ENCODE assay signal across 8 cellular contexts in genomic region chr10:104329754-104330153, GRCh38. TPM values are rescaled to one million over a fixed set of nuclear protein-coding genes. Genes with fewer than 3 reads are reported as not detected.
A peak's percentile ranks its signal among the peaks of the same experiment; 100 is the strongest.
DNase-seq lines count a peak whose midpoint lies in the region; ATAC-seq and TF ChIP-seq lines count a peak whose summit lies in the region.

No MANE protein-coding gene starts in this region.

- H3K27ac ChIP-seq in BLaER1 treated with 17β-estradiol and CSF1 and Interleukin-3, amounts not matched to agents 10 nM and 100 nM = peak overlapping the region; percentile 60 to 90 (median 84); a peak in 21 of 22 replicates
- peak overlapping the region; percentile 28 for H3K27ac ChIP-seq in duodenal mucosa (ENCODE audit: low read depth, low read length)
- peak overlapping the region; percentile 77 for H3K27ac ChIP-seq in neural cell (ENCODE audit: low read length)

- H3K9me3 ChIP-seq in BLaER1 treated with 17β-estradiol and CSF1 and Interleukin-3, amounts not matched to agents 10 nM and 100 nM (replicated peaks in 1 of 11) = no peaks in the 10 kb centered on the region
- H3K9me3 ChIP-seq in duodenal mucosa (ENCODE audit: control insufficient read depth in 1 of 2, low read length in 2 of 2) = no peaks in the 10 kb centered on the region
- no peaks in the 10 kb centered on the region for H3K9me3 ChIP-seq in neural cell (ENCODE audit: low read length)
- H3K9me3 ChIP-seq in mucosa of descending colon = no peaks in the 10 kb centered on the region

- intact Hi-C loops in mucosa of descending colon (cut with DNase I, micrococcal nuclease) = no loop called here

- H3K79me2 ChIP-seq in neural cell (replicated peaks; ENCODE audit: insufficient read depth, low read length) = peaks cover 19% of the 10 kb centered on the region

- ATAC-seq in mucosa of descending colon = no peak
- no peak for ATAC-seq in HG03432 (IDR thresholded peaks at IDR 0.05; ENCODE audit: unreplicated experiment)

- peaks cover 63 to 100% (median 83%) of the 10 kb centered on the region in 11 experiments for H4K20me1 ChIP-seq in BLaER1 treated with 17β-estradiol and CSF1 and Interleukin-3, amounts not matched to agents 10 nM and 100 nM
- no peaks in the 10 kb centered on the region for H4K20me1 ChIP-seq in neural cell (ENCODE audit: insufficient read depth)

- no peaks in the 10 kb centered on the region for H3K9me2 ChIP-seq in neural cell (ENCODE audit: insufficient read depth, low read length)

- H3K4me1 ChIP-seq in BLaER1 treated with 17β-estradiol and CSF1 and Interleukin-3, amounts not matched to agents 10 nM and 100 nM = peaks cover 98 to 100% (median 100%) of the 10 kb centered on the region in 10 experiments
- peaks cover 76 to 80% of the 10 kb centered on the region in 2 donors for H3K4me1 ChIP-seq in duodenal mucosa (ENCODE audit: control insufficient read depth in 1 of 2, insufficient read depth in 2 of 2, low read length in 2 of 2)
- peaks cover 33% of the 10 kb centered on the region for H3K4me1 ChIP-seq in mucosa of descending colon (ENCODE audit: low read depth)

- TF ChIP-seq EP300 in neural cell (conservative IDR thresholded peaks at IDR 0.05; ENCODE audit: poor library complexity, severe bottlenecking) = no peak

- H2AFZ ChIP-seq in neural cell (ENCODE audit: low read depth, low read length) = no peak overlapping the region

- H3K4me2 ChIP-seq in BLaER1 treated with 17β-estradiol and CSF1 and Interleukin-3, amounts not matched to agents 10 nM and 100 nM = peak overlapping the region; percentile 94 to 99 (median 97)
- H3K4me2 ChIP-seq in neural cell (ENCODE audit: low read length) = no peak overlapping the region

- no peaks in the 10 kb centered on the region for H3F3A ChIP-seq in neural cell (ENCODE audit: insufficient read depth, low read length, poor library complexity, severe bottlenecking)

- H3K36me3 ChIP-seq in BLaER1 treated with 17β-estradiol and CSF1 and Interleukin-3, amounts not matched to agents 10 nM and 100 nM = peaks cover 8 to 59% (median 26%) of the 10 kb centered on the region in 11 experiments; a peak in 16 of 22 replicates
- H3K36me3 ChIP-seq in duodenal mucosa (ENCODE audit: control insufficient read depth in 1 of 2, insufficient read depth in 2 of 2, low read length in 2 of 2) (no peaks in the 10 kb centered on the region), neural cell (ENCODE audit: insufficient read depth, low read length) (no peaks in the 10 kb centered on the region), mucosa of descending colon (ENCODE audit: low read depth) (no peaks in the 10 kb centered on the region)

- no peaks in the 10 kb centered on the region for H3K27me3 ChIP-seq in BLaER1 treated with 17β-estradiol and CSF1 and Interleukin-3, amounts not matched to agents 10 nM and 100 nM
- H3K27me3 ChIP-seq in duodenal mucosa (ENCODE audit: control insufficient read depth in 1 of 2, insufficient read depth in 2 of 2, low read length in 2 of 2) (no peaks in the 10 kb centered on the region), neural cell (ENCODE audit: insufficient read depth, low read depth, low read length) (peaks cover 9% of the 10 kb centered on the region)

- peak overlapping the region; percentile 3 to 66 (median 52); a peak in 13 of 20 replicates for H3K4me3 ChIP-seq in BLaER1 treated with 17β-estradiol and CSF1 and Interleukin-3, amounts not matched to agents 10 nM and 100 nM
- H3K4me3 ChIP-seq in duodenal mucosa (ENCODE audit: low read depth in 1 of 2, low read length in 2 of 2) (peak overlapping the region in 1 of 2 donors; percentile 7), neural cell (ENCODE audit: low read length) (no peak overlapping the region), mucosa of descending colon (no peak overlapping the region)

- peak overlapping the region; percentile 51 to 82 (median 78); a peak in 21 of 22 replicates for H3K9ac ChIP-seq in BLaER1 treated with 17β-estradiol and CSF1 and Interleukin-3, amounts not matched to agents 10 nM and 100 nM
- peak overlapping the region in 1 of 2 donors; percentile 15 for H3K9ac ChIP-seq in duodenal mucosa (ENCODE audit: low read depth in 1 of 2, low read length in 2 of 2)
- peak overlapping the region; percentile 73 for H3K9ac ChIP-seq in neural cell (ENCODE audit: low read length)

- peak; percentile 42 for DNase-seq in NCI-H69 (lab: John Stamatoyannopoulos, UW)
- DNase-seq in DMS79 (lab: John Stamatoyannopoulos, UW) = no peak
- no peak for DNase-seq in middle frontal gyrus (ENCODE audit: extremely low spot score, low spot score)
- no peak for DNase-seq in mucosa of descending colon

- TF ChIP-seq CTCF in neural cell (IDR thresholded peaks at IDR 0.05; ENCODE audit: poor library complexity, severe bottlenecking) (no peak), mucosa of descending colon (IDR thresholded peaks at IDR 0.05) (no peak)

- no peak for TF ChIP-seq RAD21 in neural cell (conservative IDR thresholded peaks at IDR 0.05)

TF ChIP-seq in neural cell, 6 proteins besides CTCF, POLR2A, EP300 and RAD21:
- TF ChIP-seq TAF1 (IDR thresholded peaks at IDR 0.05; ENCODE audit: low read depth) = no peak
- TF ChIP-seq, protein P1, sequence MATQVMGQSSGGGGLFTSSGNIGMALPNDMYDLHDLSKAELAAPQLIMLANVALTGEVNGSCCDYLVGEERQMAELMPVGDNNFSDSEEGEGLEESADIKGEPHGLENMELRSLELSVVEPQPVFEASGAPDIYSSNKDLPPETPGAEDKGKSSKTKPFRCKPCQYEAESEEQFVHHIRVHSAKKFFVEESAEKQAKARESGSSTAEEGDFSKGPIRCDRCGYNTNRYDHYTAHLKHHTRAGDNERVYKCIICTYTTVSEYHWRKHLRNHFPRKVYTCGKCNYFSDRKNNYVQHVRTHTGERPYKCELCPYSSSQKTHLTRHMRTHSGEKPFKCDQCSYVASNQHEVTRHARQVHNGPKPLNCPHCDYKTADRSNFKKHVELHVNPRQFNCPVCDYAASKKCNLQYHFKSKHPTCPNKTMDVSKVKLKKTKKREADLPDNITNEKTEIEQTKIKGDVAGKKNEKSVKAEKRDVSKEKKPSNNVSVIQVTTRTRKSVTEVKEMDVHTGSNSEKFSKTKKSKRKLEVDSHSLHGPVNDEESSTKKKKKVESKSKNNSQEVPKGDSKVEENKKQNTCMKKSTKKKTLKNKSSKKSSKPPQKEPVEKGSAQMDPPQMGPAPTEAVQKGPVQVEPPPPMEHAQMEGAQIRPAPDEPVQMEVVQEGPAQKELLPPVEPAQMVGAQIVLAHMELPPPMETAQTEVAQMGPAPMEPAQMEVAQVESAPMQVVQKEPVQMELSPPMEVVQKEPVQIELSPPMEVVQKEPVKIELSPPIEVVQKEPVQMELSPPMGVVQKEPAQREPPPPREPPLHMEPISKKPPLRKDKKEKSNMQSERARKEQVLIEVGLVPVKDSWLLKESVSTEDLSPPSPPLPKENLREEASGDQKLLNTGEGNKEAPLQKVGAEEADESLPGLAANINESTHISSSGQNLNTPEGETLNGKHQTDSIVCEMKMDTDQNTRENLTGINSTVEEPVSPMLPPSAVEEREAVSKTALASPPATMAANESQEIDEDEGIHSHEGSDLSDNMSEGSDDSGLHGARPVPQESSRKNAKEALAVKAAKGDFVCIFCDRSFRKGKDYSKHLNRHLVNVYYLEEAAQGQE (IDR thresholded peaks at IDR 0.05; ENCODE audit: borderline replicate concordance) = no peak
- no peak for TF ChIP-seq EZH2 (IDR thresholded peaks at IDR 0.05; ENCODE audit: borderline replicate concordance, insufficient read depth, low read length, poor library complexity, severe bottlenecking)

RNA-seq across cellular contexts. Expression of gene ITPRIP, which starts 8.5 kb away (rescaled TPM):
- polyA plus RNA-seq in neural cell = 1.5 and 2.2 TPM in 2 replicates
- polyA minus RNA-seq in neural cell = 8.6 and 10.2 TPM in 2 replicates
- 10 to 100 TPM in 1 of 3 donors, 1 to 10 TPM in 2; 3.2 to 10.7 (median 5.7) TPM for total RNA-seq in mucosa of descending colon

RNA-seq across cellular contexts. Expression of gene CFAP58, which starts 23.9 kb away (rescaled TPM):
- 0.10 TPM in 1 of 2 replicates, not detected in the other for polyA plus RNA-seq in neural cell
- polyA minus RNA-seq in neural cell = 0.23 and 0.49 TPM in 2 replicates
- under 1 TPM; 0.14 to 0.44 (median 0.17) TPM for total RNA-seq in mucosa of descending colon

Comparison
In these comparisons a context has a peak if more than half of its experiments do, and no peak if none do; other contexts are left out.
1. H3K27ac ChIP-seq: peak in every context shown above with its lines; median percentile 84 in BLaER1 treated with 17β-estradiol and CSF1 and Interleukin-3, amounts not matched to agents 10 nM and 100 nM; 77 in neural cell; 28 in duodenal mucosa.
2. H3K4me3 ChIP-seq: peak in BLaER1 treated with 17β-estradiol and CSF1 and Interleukin-3, amounts not matched to agents 10 nM and 100 nM (10 of 10); none in neural cell (single experiment) and mucosa of descending colon (single experiment).